Comparison of ENCODE assay signal across 8 cellular contexts in the genomic region with DNA sequence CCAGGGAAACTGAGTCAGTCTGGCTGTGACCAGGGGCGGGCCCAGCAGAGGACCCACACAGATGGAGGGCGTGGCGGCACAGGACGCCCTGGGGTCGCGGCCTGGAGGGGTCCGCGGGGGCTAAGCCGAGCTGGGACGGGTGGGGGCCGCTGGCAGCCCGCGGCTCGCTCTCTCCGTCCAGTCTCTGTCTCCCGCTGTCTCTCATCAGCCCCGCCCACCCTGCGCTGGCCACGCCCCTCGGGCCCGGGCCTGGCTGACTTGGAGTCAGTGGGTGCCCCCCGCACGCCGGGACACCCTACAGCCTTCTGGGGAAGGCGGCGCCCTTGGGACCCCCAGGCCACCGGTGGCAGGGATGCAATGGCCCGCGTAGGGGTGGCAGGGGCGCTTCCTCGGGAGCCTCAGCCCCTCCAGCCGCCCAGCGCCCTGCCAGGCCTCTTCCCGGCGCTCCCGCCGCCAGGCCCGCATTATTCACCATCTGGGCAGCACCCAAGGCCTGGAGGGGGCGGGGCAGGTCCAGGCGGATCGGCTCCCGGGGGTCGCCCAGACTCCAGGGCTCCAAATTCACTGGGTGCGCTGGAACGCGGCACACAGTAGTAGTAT. TPM values are rescaled to one million over a fixed set of nuclear protein-coding genes. Genes with fewer than 3 reads are reported as not detected.
A peak's percentile ranks its signal among the peaks of the same experiment; 100 is the strongest.
DNase-seq lines count a peak whose midpoint lies in the region; ATAC-seq lines count a peak whose summit lies in the region.

A gene (minus strand): TSS at position 186 of the 600 bp plus-strand sequence. CDS start 6,241 bp downstream, outside the sequence.

- H3K27ac Mint-ChIP-seq in activated CD4-positive, alpha-beta T cell treated with anti-CD3 and anti-CD28 coated beads, Interleukin-2, amount 10 ng/mL, durations not matched to agents 24 days and 14 days: no peak within 1 kb of the TSS

- H3K4me1 Mint-ChIP-seq in activated CD4-positive, alpha-beta T cell treated with anti-CD3 and anti-CD28 coated beads, Interleukin-2, amount 10 ng/mL, durations not matched to agents 24 days and 14 days: peaks cover 6% of the 10 kb centered on the region

- DNase-seq in Ammon's horn (ENCODE audit: low spot score) (peak; percentile 36), HCEC 1CT (peak; percentile 58), lung microvascular endothelial cell (ENCODE audit: low read depth in 2 of 2) (peak; percentile 51 to 63)
- DNase-seq in activated CD4-positive, alpha-beta T cell treated with anti-CD3 and anti-CD28 coated beads, Interleukin-2, amount 10 ng/mL, durations not matched to agents 24 days and 14 days: peak; percentile 85
- DNase-seq in effector CD8-positive, alpha-beta T cell (lab: John Stamatoyannopoulos, UW): peak; percentile 71
- DNase-seq in stimulated activated CD8-positive, alpha-beta memory T cell treated with anti-CD3 and anti-CD28 coated beads, Interleukin-4, amount 100 ng/mL, for 24 hours (ENCODE audit: low read depth): peak; percentile 67

- peaks cover 6% of the 10 kb centered on the region for H3K27me3 Mint-ChIP-seq in activated CD4-positive, alpha-beta T cell treated with anti-CD3 and anti-CD28 coated beads, Interleukin-2, amount 10 ng/mL, durations not matched to agents 24 days and 14 days

- H3K36me3 Mint-ChIP-seq in activated CD4-positive, alpha-beta T cell treated with anti-CD3 and anti-CD28 coated beads, Interleukin-2, amount 10 ng/mL, durations not matched to agents 24 days and 14 days (ENCODE audit: low read depth): peaks cover 7% of the 10 kb centered on the region

- ATAC-seq in HG02970 (IDR thresholded peaks at IDR 0.05; ENCODE audit: low FRiP score, unreplicated experiment): no peak
- ATAC-seq in HG03159 (IDR thresholded peaks at IDR 0.05; ENCODE audit: unreplicated experiment): no peak

- H3K9me3 Mint-ChIP-seq in activated CD4-positive, alpha-beta T cell treated with anti-CD3 and anti-CD28 coated beads, Interleukin-2, amount 10 ng/mL, durations not matched to agents 24 days and 14 days: no peaks in the 10 kb centered on the region

- peak within 1 kb of the TSS; percentile 54 for H3K4me3 Mint-ChIP-seq in activated CD4-positive, alpha-beta T cell treated with anti-CD3 and anti-CD28 coated beads, Interleukin-2, amount 10 ng/mL, durations not matched to agents 24 days and 14 days

- intact Hi-C loops in activated CD4-positive, alpha-beta T cell treated with anti-CD3 and anti-CD28 coated beads, Interleukin-2, amount 10 ng/mL, durations not matched to agents 24 days and 14 days (cut with micrococcal nuclease): no loop called here

RNA-seq across cellular contexts. Expression of the gene that starts here (rescaled TPM):
- 0.42 and 0.50 TPM in 2 replicates for total RNA-seq in activated CD4-positive, alpha-beta T cell treated with anti-CD3 and anti-CD28 coated beads, Interleukin-2, amount 10 ng/mL, durations not matched to agents 24 days and 14 days
- total RNA-seq in lung microvascular endothelial cell: 0.99 and 1.5 TPM in 2 replicates

Comparison
In these comparisons a context has a peak if more than half of its experiments do, and no peak if none do; other contexts are left out.
1. Peak in DNase-seq in activated CD4-positive, alpha-beta T cell treated with anti-CD3 and anti-CD28 coated beads, Interleukin-2, amount 10 ng/mL, durations not matched to agents 24 days and 14 days; RNA of the gene not detected or under 1 TPM.